8 cellular contexts compared by ENCODE assay signal in genomic region chr2:218710687-218711549, GRCh38. TPM values are rescaled to one million over a fixed set of nuclear protein-coding genes. Genes with fewer than 3 reads are reported as not detected.
DNase-seq lines count a peak whose midpoint lies in the region; ATAC-seq and TF ChIP-seq lines count a peak whose summit lies in the region.

Gene TTLL4, plus strand, starts transcription at chr2:218710835. Its CDS starts 26,842 bp downstream, at chr2:218737677.

- TF ChIP-seq EP300 in suprapubic skin (IDR thresholded peaks at IDR 0.05): no peak

- DNase-seq in GM10248 (ENCODE audit: extremely low spot score) (peak; percentile 99), NB4 (ENCODE audit: low read depth) (peak; percentile 97), SK-N-MC (ENCODE audit: low read depth, low spot score) (peak; percentile 78), germinal center (ENCODE audit: low spot score) (peak; percentile 100), nucleus accumbens (lab: John Stamatoyannopoulos, UW) (peak; percentile 78 to 100 (median 96)), suprapubic skin (ENCODE audit: low spot score in 2 of 2) (peak; percentile 99)
- DNase-seq in activated naive CD4-positive, alpha-beta T cell treated with anti-CD3 and anti-CD28 coated beads, Interleukin-2, amount 10 ng/mL, durations not matched to agents 7 days and 5 days: peak; percentile 99

- H3K9ac ChIP-seq in SK-N-MC (ENCODE audit: insufficient read length): peak within 1 kb of the TSS; percentile 95

- no peaks in the 10 kb centered on the region for H3K27me3 ChIP-seq in suprapubic skin

- peak within 1 kb of the TSS; percentile 84 for H3K27ac Mint-ChIP-seq in activated naive CD4-positive, alpha-beta T cell treated with anti-CD3 and anti-CD28 coated beads, Interleukin-2, amount 10 ng/mL, durations not matched to agents 7 days and 5 days

- peak; percentile 62 for TF ChIP-seq POLR2A in NB4 (IDR thresholded peaks at IDR 0.05; ENCODE audit: extremely low read depth, insufficient read length)
- TF ChIP-seq POLR2A in suprapubic skin (IDR thresholded peaks at IDR 0.05): peak in 1 of 2 donors; percentile 19

- H3K27me3 Mint-ChIP-seq in activated naive CD4-positive, alpha-beta T cell treated with anti-CD3 and anti-CD28 coated beads, Interleukin-2, amount 10 ng/mL, durations not matched to agents 7 days and 5 days: peaks cover 18% of the 10 kb centered on the region

- POLR2A ChIA-PET in GM10248 (lab: Yijun Ruan, JAX): no interaction called here

- H3K4me3 ChIP-seq in NB4 (ENCODE audit: low read depth, low read length) (peak within 1 kb of the TSS; percentile 67), SK-N-MC (peak within 1 kb of the TSS; percentile 100), suprapubic skin (peak within 1 kb of the TSS; percentile 75)

- H3K9me3 Mint-ChIP-seq in activated naive CD4-positive, alpha-beta T cell treated with anti-CD3 and anti-CD28 coated beads, Interleukin-2, amount 10 ng/mL, durations not matched to agents 7 days and 5 days: no peaks in the 10 kb centered on the region

- peak within 1 kb of the TSS; percentile 99 for H3K4me3 Mint-ChIP-seq in activated naive CD4-positive, alpha-beta T cell treated with anti-CD3 and anti-CD28 coated beads, Interleukin-2, amount 10 ng/mL, durations not matched to agents 7 days and 5 days

- CTCF ChIA-PET in GM10248 (lab: Yijun Ruan, JAX): interaction anchor here (0.6 to 3.0 kb wide), 31 partner anchors 9 to 468 kb away, joined by 3 to 39 read pairs (median 4); partner anchors contain the start of genes BCS1L, RNF25, STK36 and ZNF142
- CTCF ChIA-PET in activated naive CD4-positive, alpha-beta T cell treated with anti-CD3 and anti-CD28 coated beads, Interleukin-2, amount 10 ng/mL, durations not matched to agents 7 days and 5 days (lab: Charles Lee): interaction anchor here (0.6 to 2.3 kb wide), 15 partner anchors 8 to 139 kb away, joined by 3 to 9 read pairs (median 4); partner anchors contain the start of genes BCS1L, RNF25, STK36 and ZNF142

- peaks cover 2% of the 10 kb centered on the region for H3K36me3 Mint-ChIP-seq in activated naive CD4-positive, alpha-beta T cell treated with anti-CD3 and anti-CD28 coated beads, Interleukin-2, amount 10 ng/mL, durations not matched to agents 7 days and 5 days

- H3K27ac ChIP-seq in SK-N-MC (peak within 1 kb of the TSS; percentile 83), suprapubic skin (peak within 1 kb of the TSS; percentile 89)

- H3K36me3 ChIP-seq in SK-N-MC (ENCODE audit: insufficient read depth, low read length) (peaks cover 15% of the 10 kb centered on the region), suprapubic skin (no peaks in the 10 kb centered on the region)

- peaks cover 29% of the 10 kb centered on the region for H3K4me1 Mint-ChIP-seq in activated naive CD4-positive, alpha-beta T cell treated with anti-CD3 and anti-CD28 coated beads, Interleukin-2, amount 10 ng/mL, durations not matched to agents 7 days and 5 days

- H3K9me3 ChIP-seq in SK-N-MC (ENCODE audit: low read depth, low read length): no peaks in the 10 kb centered on the region
- no peaks in the 10 kb centered on the region for H3K9me3 ChIP-seq in suprapubic skin

- ATAC-seq in HG02571 (IDR thresholded peaks at IDR 0.05; ENCODE audit: unreplicated experiment): peak; percentile 93

- H3K4me1 ChIP-seq in suprapubic skin: peaks cover 18% of the 10 kb centered on the region

- under 1% methylated on average over 59 of the region's 74 CpGs for WGBS in suprapubic skin

- TF ChIP-seq CTCF in GM10248 (IDR thresholded peaks at IDR 0.05; ENCODE audit: control extremely low read depth, extremely low read depth, low read depth, missing control alignments) (peak; percentile 93), NB4 (IDR thresholded peaks at IDR 0.05; ENCODE audit: low read depth, low read length) (peak; percentile 64), suprapubic skin (IDR thresholded peaks at IDR 0.05) (peak; percentile 83 to 96)

RNA-seq across cellular contexts. Expression of gene TTLL4, which starts in this region (rescaled TPM):
- total RNA-seq in suprapubic skin: 10 to 100 TPM; 18.9 to 43.5 (median 25.2) TPM

Comparison
In these comparisons a context has a peak if more than half of its experiments do, and no peak if none do; other contexts are left out.
1. Peak in every context shown above with its lines: DNase-seq, ATAC-seq, H3K4me3 ChIP-seq and H3K27ac ChIP-seq.